In genomic region chr1:160237558-160237957, GRCh38 we compare ENCODE assay signal across 1 cellular context.
TF ChIP-seq lines count a peak whose summit lies in the region.

No MANE protein-coding gene starts in this region.

TF ChIP-seq in GM12878, 131 proteins besides CTCF, POLR2A, EP300 and RAD21:
- TF ChIP-seq RBBP5 (conservative IDR thresholded peaks at IDR 0.05) (no peak), RFX5 (IDR thresholded peaks at IDR 0.05; ENCODE audit: low read depth, low read length) (no peak), NKRF (conservative IDR thresholded peaks at IDR 0.05) (no peak)
TF ChIP-seq in GM12878: peak in this region for 0.
